ENCODE assay signal across 1 cellular context in genomic region chr1:145475369-145475915, GRCh38.
TF ChIP-seq lines count a peak whose summit lies in the region.

No MANE protein-coding gene starts in this region.

TF ChIP-seq in H1, 55 proteins besides CTCF, POLR2A, EP300 and RAD21:
- TF ChIP-seq TBP (IDR thresholded peaks at IDR 0.05; ENCODE audit: low read depth, low read length) (peak; percentile 95), CEBPB (IDR thresholded peaks at IDR 0.05; ENCODE audit: low read depth, low read length) (peak; percentile 83), ASH2L (IDR thresholded peaks at IDR 0.05; ENCODE audit: low read length) (peak; percentile 39), KDM4A (IDR thresholded peaks at IDR 0.05; ENCODE audit: low read depth, low read length, severe bottlenecking) (peak; percentile 40)
TF ChIP-seq in H1: peak in this region for 4; not testable (repeated sequence) for 51.
